Comparison of ENCODE assay signal across 15 cellular contexts in the genomic region with DNA sequence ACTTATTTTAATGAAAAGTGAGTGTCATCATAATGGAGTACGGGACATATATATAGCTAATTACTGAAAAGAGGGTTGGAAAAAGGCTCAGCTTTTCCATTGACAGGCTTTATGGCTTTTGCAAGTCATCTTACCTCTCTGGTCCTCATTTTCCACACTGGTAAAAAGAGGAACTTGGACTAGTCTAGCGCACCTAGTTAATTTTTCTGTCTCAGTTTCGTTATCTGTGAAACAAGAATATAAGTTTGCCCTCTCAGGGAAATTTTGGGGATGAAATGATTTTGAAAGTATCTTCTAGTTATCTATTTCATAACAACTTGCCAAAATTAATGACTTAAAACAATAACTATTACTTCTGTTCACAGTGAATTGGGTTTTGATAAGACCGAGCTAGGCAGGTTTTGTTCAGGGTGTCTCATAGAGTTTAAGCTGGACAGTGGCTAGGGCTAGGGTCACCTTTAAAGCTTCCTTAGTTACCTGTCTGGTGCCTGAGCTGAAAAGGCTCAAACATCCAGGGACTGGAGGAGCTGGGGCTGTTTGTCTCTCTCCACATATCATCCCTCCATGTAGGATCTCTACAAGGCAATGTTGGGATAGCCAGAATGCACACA.
A peak's percentile ranks its signal among the peaks of the same experiment; 100 is the strongest.
DNase-seq lines count a peak whose midpoint lies in the region; ATAC-seq lines count a peak whose summit lies in the region.
"Had no signal": no experiment of that assay in that cellular context is flagged by ENCODE, and none has a peak within 500 bp of the region (broad histone marks: within the 10 kb centered on the region; RNA-seq: fewer than 3 reads in every experiment).

No MANE protein-coding gene starts in this region.

- DNase-seq in HUDEP-2 (lab: John Stamatoyannopoulos, UW; ENCODE audit: unreplicated experiment in 76 of 76): no peak
- no peak for DNase-seq in DMS53 (lab: John Stamatoyannopoulos, UW)
- DNase-seq in Right ventricle myocardium superior: no peak
- no peak for DNase-seq in ACHN
- DNase-seq: activated CD4-positive, alpha-beta T cell treated with anti-CD3 and anti-CD28 coated beads for 36 hours; activated T-cell treated with anti-CD3 and anti-CD28 coated beads, Interleukin-2, amount 50 U/mL, for 4 hours; cortex of kidney; MG63; NCI-H2171; PC-3; T-cell had no signal

- intact Hi-C loops in Right ventricle myocardium superior (cut with DNase I): no loop called here

- ATAC-seq in GM18873 (IDR thresholded peaks at IDR 0.05; ENCODE audit: low FRiP score, unreplicated experiment) (peak; percentile 95), GM21528 (IDR thresholded peaks at IDR 0.05; ENCODE audit: low FRiP score, unreplicated experiment) (peak; percentile 89), HG02973 (IDR thresholded peaks at IDR 0.05; ENCODE audit: unreplicated experiment) (peak; percentile 91), HG03571 (IDR thresholded peaks at IDR 0.05; ENCODE audit: unreplicated experiment) (peak; percentile 88), Right ventricle myocardium superior (ENCODE audit: poor library complexity) (no peak)
- ATAC-seq: activated CD4-positive, alpha-beta T cell treated with anti-CD3 and anti-CD28 coated beads for 36 hours; activated T-cell treated with anti-CD3 and anti-CD28 coated beads, Interleukin-2, amount 50 U/mL, for 4 hours; PC-3; T-cell had no signal

- in situ Hi-C loops in ACHN (cut with HindIII; ENCODE audit: low pct_ligation_motif_present, low pct_unique_long_range_greater_than_20kb, low sequenced_read_pairs): no loop called here
